17 cellular contexts compared by ENCODE assay signal in genomic region chr14:44107156-44107555, GRCh38.
DNase-seq lines count a peak whose midpoint lies in the region; ATAC-seq and TF ChIP-seq lines count a peak whose summit lies in the region.
"Had no signal": no experiment of that assay in that cellular context is flagged by ENCODE, and none has a peak within 500 bp of the region (broad histone marks: within the 10 kb centered on the region; RNA-seq: fewer than 3 reads in every experiment).

No MANE protein-coding gene starts in this region.

- no peak for TF ChIP-seq CTCF in epithelial cell of esophagus (IDR thresholded peaks at IDR 0.05; ENCODE audit: insufficient read depth, low read depth, low read length, missing control alignments)
- no peak for TF ChIP-seq CTCF in CD14-positive monocyte (IDR thresholded peaks at IDR 0.05)
- no peak for TF ChIP-seq CTCF in coronary artery (IDR thresholded peaks at IDR 0.05)

- no peaks in the 10 kb centered on the region for H3K4me1 Mint-ChIP-seq in CD14-positive monocyte
- H3K4me1 Mint-ChIP-seq: CD8-positive, alpha-beta memory T cell had no signal

- peaks cover 0 to 3% (median 0%) of the 10 kb centered on the region in 3 donors for H3K27me3 Mint-ChIP-seq in CD14-positive monocyte (ENCODE audit: low read depth in 3 of 3)
- H3K27me3 Mint-ChIP-seq: CD4-positive, alpha-beta T cell; CD8-positive, alpha-beta memory T cell had no signal

- H3K27ac ChIP-seq in coronary artery: no peak overlapping the region
- H3K27ac ChIP-seq: GM23248 had no signal

- in situ Hi-C loops in SK-MEL-5 (cut with HindIII; ENCODE audit: low pct_unique_long_range_greater_than_20kb, low sequenced_read_pairs): no loop called here

- H3K4me3 Mint-ChIP-seq in CD14-positive monocyte: no peak overlapping the region
- H3K4me3 Mint-ChIP-seq: CD4-positive, alpha-beta T cell; CD8-positive, alpha-beta memory T cell had no signal

- H3K9me3 Mint-ChIP-seq in CD14-positive monocyte: peaks cover 4 to 22% (median 6%) of the 10 kb centered on the region in 7 donors

- no peak overlapping the region for H3K4me3 ChIP-seq in epithelial cell of esophagus (ENCODE audit: low read length)
- no peak overlapping the region for H3K4me3 ChIP-seq in coronary artery
- H3K4me3 ChIP-seq: GM23248 had no signal

- ATAC-seq in HG03039 (IDR thresholded peaks at IDR 0.05; ENCODE audit: unreplicated experiment): no peak

- intact Hi-C loops in CD14-positive monocyte (cut with micrococcal nuclease): no loop called here

- H3K27ac Mint-ChIP-seq in CD14-positive monocyte: no peak overlapping the region
- H3K27ac Mint-ChIP-seq: CD4-positive, alpha-beta T cell; CD8-positive, alpha-beta memory T cell had no signal

- H3K36me3 Mint-ChIP-seq in CD14-positive monocyte: no peaks in the 10 kb centered on the region
- H3K36me3 Mint-ChIP-seq: CD8-positive, alpha-beta memory T cell had no signal

- peak; percentile 11 for DNase-seq in NCI-H226
- peak; percentile 4 for DNase-seq in SK-MEL-5 (ENCODE audit: low read depth, low spot score)
- peak; percentile 31 for DNase-seq in epithelial cell of esophagus (ENCODE audit: low read depth)
- DNase-seq in CD14-positive monocyte (ENCODE audit: low spot score): no peak
- no peak for DNase-seq in coronary artery (ENCODE audit: low spot score)
- DNase-seq: C1 segment of cervical spinal cord; Calu3; CD4-positive, alpha-beta T cell; CD8-positive, alpha-beta memory T cell; COR-L47; DMS53; DMS79 treated with DMSO at 0.1 percent for 48 hours; GF-D8; GM23248; H7; HCEC 1CT had no signal

Comparison
In these comparisons a context has a peak if more than half of its experiments do, and no peak if none do; other contexts are left out.
1. DNase-seq: peak in NCI-H226 (single experiment), SK-MEL-5 (single experiment) and epithelial cell of esophagus (single experiment); none in CD14-positive monocyte (single experiment) and coronary artery (single experiment).